ENCODE assay signal across 8 cellular contexts in the genomic region with DNA sequence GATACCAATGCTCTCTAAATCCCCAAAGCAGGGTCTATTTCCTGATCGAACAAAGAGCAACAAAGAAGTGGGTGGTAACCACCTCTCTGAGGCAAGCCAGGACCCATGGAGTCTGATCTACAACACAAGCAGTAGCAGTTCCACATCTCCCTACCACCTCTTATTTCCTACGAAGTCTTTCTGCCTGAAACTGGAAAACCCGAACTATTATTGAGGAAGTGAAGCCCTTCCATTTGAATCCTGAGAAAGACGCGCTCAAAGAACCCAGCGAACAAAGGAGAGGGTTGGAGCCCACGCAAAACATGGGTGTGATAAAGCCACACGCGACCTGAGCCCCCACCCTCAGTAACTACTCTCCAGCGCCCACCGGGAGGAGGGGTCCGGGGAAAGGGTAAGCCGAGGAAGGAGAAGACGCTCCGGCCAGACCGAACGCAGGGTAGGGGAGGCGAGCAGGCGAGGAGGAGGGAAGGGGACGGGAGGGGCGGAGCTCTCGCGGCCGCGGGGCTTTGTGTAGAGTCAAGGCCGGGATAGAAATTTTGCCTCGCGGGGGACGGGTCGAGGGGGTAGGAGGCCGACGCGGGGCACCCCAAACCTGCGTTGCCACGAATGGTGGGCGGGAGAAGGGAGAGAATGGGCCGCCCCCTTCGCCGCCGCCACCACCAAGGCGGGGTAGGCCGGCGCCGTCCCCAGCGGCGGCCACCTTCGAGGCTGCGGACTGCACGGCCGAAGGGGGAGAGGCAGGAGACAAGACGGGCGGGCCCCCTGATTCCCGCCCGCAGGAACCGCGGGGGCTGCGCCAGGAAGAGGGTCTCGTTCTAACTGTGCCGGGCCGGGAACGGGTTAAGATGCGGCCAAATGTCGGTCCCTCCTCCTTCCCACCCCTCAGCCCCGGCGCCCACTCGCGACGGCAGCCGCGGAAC. TPM values are rescaled to one million over a fixed set of nuclear protein-coding genes. Genes with fewer than 3 reads are reported as not detected.
DNase-seq lines count a peak whose midpoint lies in the region; ATAC-seq and TF ChIP-seq lines count a peak whose summit lies in the region.

No MANE protein-coding gene starts in this region.

- H3K4me3 ChIP-seq in neuronal stem cell (ENCODE audit: low read length in 2 of 2): peak overlapping the region; percentile 68 to 100

- peak; percentile 30 for ATAC-seq in CD4-positive, alpha-beta T cell (ENCODE audit: poor library complexity)
- ATAC-seq in GM19438 (IDR thresholded peaks at IDR 0.05; ENCODE audit: low read depth, unreplicated experiment) (peak; percentile 41), HG03520 (IDR thresholded peaks at IDR 0.05; ENCODE audit: unreplicated experiment) (peak; percentile 35)

- no peaks in the 10 kb centered on the region for H3K27me3 Mint-ChIP-seq in CD4-positive, alpha-beta T cell

- TF ChIP-seq CTCF in CD4-positive, alpha-beta T cell (IDR thresholded peaks at IDR 0.05): no peak

- H2BK5ac ChIP-seq in neuronal stem cell (ENCODE audit: low read length): peak overlapping the region; percentile 98

- no peaks in the 10 kb centered on the region for H3K27me3 ChIP-seq in CD4-positive, alpha-beta T cell (ENCODE audit: control insufficient read depth, insufficient read depth, low read length)
- H3K27me3 ChIP-seq in neuronal stem cell (ENCODE audit: control insufficient read depth in 3 of 3, insufficient read depth in 3 of 3, low read depth in 1 of 3, low read length in 3 of 3): no peaks in the 10 kb centered on the region

- peaks cover 43% of the 10 kb centered on the region for H3K4me1 Mint-ChIP-seq in CD4-positive, alpha-beta T cell (ENCODE audit: low read depth)

- H3K9me3 ChIP-seq in CD4-positive, alpha-beta T cell (ENCODE audit: control insufficient read depth, low read length): no peaks in the 10 kb centered on the region
- H3K9me3 ChIP-seq in neuronal stem cell (replicated peaks in 1 of 2; ENCODE audit: control insufficient read depth in 2 of 2, insufficient read depth in 1 of 2, low read depth in 1 of 2, low read length in 2 of 2): peaks cover 0 to 7% of the 10 kb centered on the region in 2 donors

- peaks cover 3 to 4% of the 10 kb centered on the region in 2 donors for H3K4me1 ChIP-seq in neuronal stem cell (ENCODE audit: control insufficient read depth in 2 of 2, insufficient read depth in 1 of 2, low read depth in 1 of 2, low read length in 2 of 2)

- peak overlapping the region; percentile 92 for H3K23ac ChIP-seq in neuronal stem cell (ENCODE audit: low read depth, low read length, poor library complexity)

- POLR2A ChIA-PET in CD4-positive, alpha-beta T cell (lab: Charles Lee): interaction anchor here (0.6 to 1.7 kb wide), 5 partner anchors 11 to 33 kb away, joined by 3 to 4 read pairs (median 4); no protein-coding TSS in a partner anchor

- peak; percentile 11 to 53 (median 31) for DNase-seq in CD4-positive, alpha-beta T cell
- DNase-seq in RPMI7951 (ENCODE audit: low read depth) (peak; percentile 40), germinal center (ENCODE audit: low spot score) (peak; percentile 38), neuronal stem cell (ENCODE audit: low spot score) (peak; percentile 58)
- DNase-seq in activated naive CD4-positive, alpha-beta T cell (lab: John Stamatoyannopoulos, UW): peak; percentile 12 to 39 (median 20)

- peaks cover 0 to 25% of the 10 kb centered on the region in 2 donors for H3K36me3 ChIP-seq in neuronal stem cell (replicated peaks in 1 of 2; ENCODE audit: control insufficient read depth in 2 of 2, insufficient read depth in 2 of 2, low read length in 2 of 2)

- H3K27ac ChIP-seq in CD4-positive, alpha-beta T cell (ENCODE audit: low read depth, low read length): peak overlapping the region; percentile 76
- H3K27ac ChIP-seq in neuronal stem cell (replicated peaks; ENCODE audit: low read length): peak overlapping the region; percentile 100
- peak overlapping the region; percentile 84 for H3K27ac ChIP-seq in temporal lobe (ENCODE audit: low read depth, low read length)

- no peak overlapping the region for H3K4ac ChIP-seq in neuronal stem cell (ENCODE audit: low read length)

- no peak overlapping the region for H4K8ac ChIP-seq in neuronal stem cell (ENCODE audit: low read depth, low read length)

- H3K4me3 Mint-ChIP-seq in CD4-positive, alpha-beta T cell: peak overlapping the region; percentile 98

- peaks cover 4% of the 10 kb centered on the region for H3K79me1 ChIP-seq in neuronal stem cell (ENCODE audit: low read depth, low read length)

- H3K14ac ChIP-seq in neuronal stem cell (ENCODE audit: low read length): peak overlapping the region; percentile 100

- peak overlapping the region; percentile 100 for H3K18ac ChIP-seq in neuronal stem cell (ENCODE audit: low read length)

- H4K91ac ChIP-seq in neuronal stem cell (ENCODE audit: low read depth, low read length, poor library complexity): peak overlapping the region; percentile 99

- peak overlapping the region; percentile 42 for H3K4me2 ChIP-seq in neuronal stem cell (ENCODE audit: insufficient read depth, low read length, poor library complexity, severe bottlenecking)

- H2AFZ ChIP-seq in neuronal stem cell (ENCODE audit: low read length): peak overlapping the region; percentile 95

- peak overlapping the region; percentile 98 for H2AK5ac ChIP-seq in neuronal stem cell (ENCODE audit: low read depth, low read length)

- peak overlapping the region; percentile 90 for H2BK15ac ChIP-seq in neuronal stem cell (ENCODE audit: low read length)

- H3K36me3 Mint-ChIP-seq in CD4-positive, alpha-beta T cell (ENCODE audit: low read depth): peaks cover 12% of the 10 kb centered on the region

- WGBS in neuronal stem cell (ENCODE audit: extremely low coverage in 2 of 2, insufficient read length in 2 of 2, insufficient replicate concordance in 1 of 2), 2 donors: no CpG with 5 or more reads among the region's 70 CpGs

- peak overlapping the region; percentile 98 for H3K9ac ChIP-seq in neuronal stem cell (ENCODE audit: low read depth, low read length, poor library complexity)

- H2BK120ac ChIP-seq in neuronal stem cell (ENCODE audit: low read depth, low read length): peak overlapping the region; percentile 92

- H3K27ac Mint-ChIP-seq in CD4-positive, alpha-beta T cell: peak overlapping the region; percentile 84

- CTCF ChIA-PET in CD4-positive, alpha-beta T cell (lab: Charles Lee): no interaction called here

- intact Hi-C loops in CD4-positive, alpha-beta T cell (cut with DNase I, micrococcal nuclease): no loop called here

- no peaks in the 10 kb centered on the region for H3K9me3 Mint-ChIP-seq in CD4-positive, alpha-beta T cell

- peak overlapping the region; percentile 85 for H2BK12ac ChIP-seq in neuronal stem cell (ENCODE audit: low read length)

RNA-seq across cellular contexts. Expression of gene HDAC2, which starts 0.8 kb away (rescaled TPM):
- total RNA-seq in CD4-positive, alpha-beta T cell: 10 to 100 TPM; 29.9 to 40.8 TPM
- 69.3 and 88.2 TPM in 2 replicates for total RNA-seq in RPMI7951 (2014; rRNA removed; shearing (Covaris generic))
- polyA plus RNA-seq in neuronal stem cell (2013, experiment 1 of 2): 237 TPM
- polyA plus RNA-seq in neuronal stem cell (2013, experiment 2 of 2): 242 TPM
- total RNA-seq in temporal lobe: 235 TPM

Comparison
In these comparisons a context has a peak if more than half of its experiments do, and no peak if none do; other contexts are left out.
1. Peak in every context shown above with its lines: DNase-seq, ATAC-seq, H3K4me3 ChIP-seq and H3K27ac ChIP-seq.